ENCODE assay signal across 1 cellular context in the genomic region with DNA sequence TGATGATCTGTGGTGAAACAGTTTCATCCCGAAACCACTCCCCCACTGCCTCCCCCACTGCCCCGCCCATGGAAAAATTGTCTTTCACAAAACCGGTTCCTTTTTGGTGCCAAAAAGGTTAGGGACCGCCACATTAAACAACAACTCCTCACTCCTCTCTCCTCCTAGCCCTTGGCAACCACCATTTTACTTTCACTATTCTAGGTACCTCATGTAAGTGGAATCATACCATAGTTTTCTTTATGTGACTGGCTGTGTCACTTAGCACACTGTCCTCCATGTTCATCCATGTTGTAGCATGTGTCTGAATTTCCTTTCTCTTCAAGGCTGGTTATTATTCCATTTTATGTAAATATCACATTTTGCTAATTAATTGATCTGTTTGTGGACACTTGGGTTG.
TF ChIP-seq lines count a peak whose summit lies in the region.

No MANE protein-coding gene starts in this region.

TF ChIP-seq in WTC11, 78 proteins besides CTCF, POLR2A, EP300 and RAD21 (continued from another document):
- TF ChIP-seq PRDM15 (CRISPR knock-in tag; IDR thresholded peaks at IDR 0.05), result no peak
- TF ChIP-seq ZNF671 (CRISPR knock-in tag; IDR thresholded peaks at IDR 0.05), result no peak
- TF ChIP-seq, protein P1, sequence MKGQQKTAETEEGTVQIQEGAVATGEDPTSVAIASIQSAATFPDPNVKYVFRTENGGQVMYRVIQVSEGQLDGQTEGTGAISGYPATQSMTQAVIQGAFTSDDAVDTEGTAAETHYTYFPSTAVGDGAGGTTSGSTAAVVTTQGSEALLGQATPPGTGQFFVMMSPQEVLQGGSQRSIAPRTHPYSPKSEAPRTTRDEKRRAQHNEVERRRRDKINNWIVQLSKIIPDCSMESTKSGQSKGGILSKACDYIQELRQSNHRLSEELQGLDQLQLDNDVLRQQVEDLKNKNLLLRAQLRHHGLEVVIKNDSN (CRISPR knock-in tag; IDR thresholded peaks at IDR 0.05), result no peak
- TF ChIP-seq ZNF396 (CRISPR knock-in tag; IDR thresholded peaks at IDR 0.05; ENCODE audit: borderline replicate concordance), result no peak
- TF ChIP-seq, protein P2, sequence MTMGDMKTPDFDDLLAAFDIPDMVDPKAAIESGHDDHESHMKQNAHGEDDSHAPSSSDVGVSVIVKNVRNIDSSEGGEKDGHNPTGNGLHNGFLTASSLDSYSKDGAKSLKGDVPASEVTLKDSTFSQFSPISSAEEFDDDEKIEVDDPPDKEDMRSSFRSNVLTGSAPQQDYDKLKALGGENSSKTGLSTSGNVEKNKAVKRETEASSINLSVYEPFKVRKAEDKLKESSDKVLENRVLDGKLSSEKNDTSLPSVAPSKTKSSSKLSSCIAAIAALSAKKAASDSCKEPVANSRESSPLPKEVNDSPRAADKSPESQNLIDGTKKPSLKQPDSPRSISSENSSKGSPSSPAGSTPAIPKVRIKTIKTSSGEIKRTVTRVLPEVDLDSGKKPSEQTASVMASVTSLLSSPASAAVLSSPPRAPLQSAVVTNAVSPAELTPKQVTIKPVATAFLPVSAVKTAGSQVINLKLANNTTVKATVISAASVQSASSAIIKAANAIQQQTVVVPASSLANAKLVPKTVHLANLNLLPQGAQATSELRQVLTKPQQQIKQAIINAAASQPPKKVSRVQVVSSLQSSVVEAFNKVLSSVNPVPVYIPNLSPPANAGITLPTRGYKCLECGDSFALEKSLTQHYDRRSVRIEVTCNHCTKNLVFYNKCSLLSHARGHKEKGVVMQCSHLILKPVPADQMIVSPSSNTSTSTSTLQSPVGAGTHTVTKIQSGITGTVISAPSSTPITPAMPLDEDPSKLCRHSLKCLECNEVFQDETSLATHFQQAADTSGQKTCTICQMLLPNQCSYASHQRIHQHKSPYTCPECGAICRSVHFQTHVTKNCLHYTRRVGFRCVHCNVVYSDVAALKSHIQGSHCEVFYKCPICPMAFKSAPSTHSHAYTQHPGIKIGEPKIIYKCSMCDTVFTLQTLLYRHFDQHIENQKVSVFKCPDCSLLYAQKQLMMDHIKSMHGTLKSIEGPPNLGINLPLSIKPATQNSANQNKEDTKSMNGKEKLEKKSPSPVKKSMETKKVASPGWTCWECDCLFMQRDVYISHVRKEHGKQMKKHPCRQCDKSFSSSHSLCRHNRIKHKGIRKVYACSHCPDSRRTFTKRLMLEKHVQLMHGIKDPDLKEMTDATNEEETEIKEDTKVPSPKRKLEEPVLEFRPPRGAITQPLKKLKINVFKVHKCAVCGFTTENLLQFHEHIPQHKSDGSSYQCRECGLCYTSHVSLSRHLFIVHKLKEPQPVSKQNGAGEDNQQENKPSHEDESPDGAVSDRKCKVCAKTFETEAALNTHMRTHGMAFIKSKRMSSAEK (CRISPR knock-in tag; IDR thresholded peaks at IDR 0.05; ENCODE audit: borderline replicate concordance), result no peak
- TF ChIP-seq RORB (CRISPR knock-in tag; IDR thresholded peaks at IDR 0.05), result no peak
- no peak for TF ChIP-seq EMX1 (CRISPR knock-in tag; IDR thresholded peaks at IDR 0.05)
